In the genomic region with DNA sequence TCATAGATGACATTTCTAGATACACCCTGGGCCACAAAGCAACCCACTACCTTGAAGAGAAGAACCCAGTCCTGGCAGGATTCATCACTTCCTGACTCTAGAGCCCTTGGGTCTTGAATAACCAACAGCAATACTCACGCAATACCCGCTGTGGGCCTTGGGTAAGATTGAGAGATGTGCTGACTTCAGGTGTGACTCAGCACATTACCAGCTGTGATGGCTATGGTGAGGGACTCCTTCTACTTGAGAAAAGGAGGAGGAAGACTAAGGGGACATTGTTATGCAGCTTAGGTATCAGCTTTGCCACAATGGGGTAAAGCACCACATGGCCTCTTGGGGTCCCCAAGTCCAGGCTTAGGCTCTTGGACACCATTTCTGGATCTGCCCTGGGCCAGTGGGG, we compare ENCODE assay signal across 14 cellular contexts. TPM values are rescaled to one million over a fixed set of nuclear protein-coding genes. Genes with fewer than 3 reads are reported as not detected.
DNase-seq lines count a peak whose midpoint lies in the region; ATAC-seq and TF ChIP-seq lines count a peak whose summit lies in the region.
"Had no signal": no experiment of that assay in that cellular context is flagged by ENCODE, and none has a peak within 500 bp of the region (broad histone marks: within the 10 kb centered on the region; RNA-seq: fewer than 3 reads in every experiment).

No MANE protein-coding gene starts in this region.

- no peak overlapping the region for H3K9ac ChIP-seq in IMR-90 (ENCODE audit: low read depth, low read length)

- H3K36me3 ChIP-seq in IMR-90 (ENCODE audit: control insufficient read depth, insufficient read depth, low read length) = no peaks in the 10 kb centered on the region; the same call in 1 of the 2 replicates

- H3K18ac ChIP-seq in IMR-90 (ENCODE audit: low read depth, low read length) = no peak overlapping the region

- H2BK15ac ChIP-seq in IMR-90 (ENCODE audit: low read depth, low read length) = no peak overlapping the region

- H2AK5ac ChIP-seq in IMR-90 (ENCODE audit: low read depth, low read length) = no peak overlapping the region

- intact Hi-C loops in IMR-90 (cut with micrococcal nuclease) = no loop called here

- no peak overlapping the region for H3K23ac ChIP-seq in IMR-90 (ENCODE audit: low read depth, low read length)

- H3K56ac ChIP-seq in IMR-90 (ENCODE audit: extremely low read depth, insufficient read depth, low read length) = no peak overlapping the region

- H3K27ac ChIP-seq in IMR-90 (ENCODE audit: insufficient read depth, low read length) = no peak overlapping the region

- no peak overlapping the region for H2BK5ac ChIP-seq in IMR-90 (ENCODE audit: low read depth, low read length, poor library complexity, severe bottlenecking)

- no peak overlapping the region for H3K14ac ChIP-seq in IMR-90 (replicated peaks; ENCODE audit: low read depth, low read length)

- H3K9me3 ChIP-seq in IMR-90 (ENCODE audit: control insufficient read depth, insufficient read depth, low read length) = no peaks in the 10 kb centered on the region

- DNase-seq in GM12865 (ENCODE audit: low read depth) (peak; percentile 10), IMR-90 (peak; percentile 30), UCSD-AML1 (lab: John Stamatoyannopoulos, UW; ENCODE audit: unreplicated experiment) (peak; percentile 12), kidney tubule cell (ENCODE audit: low spot score) (peak; percentile 60), NCI-H748 (lab: John Stamatoyannopoulos, UW; ENCODE audit: unreplicated experiment) (no peak), NCI-H2171 (lab: John Stamatoyannopoulos, UW) (no peak)
- DNase-seq: activated naive CD8-positive, alpha-beta T cell treated with anti-CD3 and anti-CD28 coated beads, Interleukin-2, amount 50 U/mL, for 24 hours; CD4-positive, alpha-beta memory T cell; NCI-H1048; NCI-H446 treated with DMSO at 0.1 percent for 48 hours had no signal

- no peaks in the 10 kb centered on the region for H3K79me1 ChIP-seq in IMR-90 (ENCODE audit: low read depth in 1 of 2, low read length in 2 of 2)

- in situ Hi-C loops in IMR-90 (cut with MboI; ENCODE audit: low sequenced_read_pairs) = no loop called here

- no TSS peak for BruUV-seq in IMR-90 (replicated peaks; lab: Mats Ljungman, UMichigan)

- TF ChIP-seq RAD21 in IMR-90 (IDR thresholded peaks at IDR 0.05; ENCODE audit: low read length) = no peak

- H3K9me1 ChIP-seq in IMR-90 (ENCODE audit: insufficient read depth, low read length) = no peaks in the 10 kb centered on the region

- no peaks in the 10 kb centered on the region for H3K27me3 ChIP-seq in IMR-90 (ENCODE audit: control insufficient read depth, insufficient read depth, low read length)

- no peak overlapping the region for H3K4me3 ChIP-seq in GM12865 (ENCODE audit: low read depth, low read length)
- no peak overlapping the region for H3K4me3 ChIP-seq in IMR-90 (ENCODE audit: insufficient read depth, low read depth, low read length)

- no peak for ATAC-seq in IMR-90 (ENCODE audit: low read depth)
- no peak for ATAC-seq in HG02610 (IDR thresholded peaks at IDR 0.05; ENCODE audit: unreplicated experiment)
- ATAC-seq: activated naive CD8-positive, alpha-beta T cell treated with anti-CD3 and anti-CD28 coated beads, Interleukin-2, amount 50 U/mL, for 24 hours; esophagus mucosa; HCT116; Right ventricle myocardium inferior had no signal

- TF ChIP-seq POLR2A in IMR-90 (IDR thresholded peaks at IDR 0.05; ENCODE audit: low read depth, low read length) = no peak

- H4K20me1 ChIP-seq in IMR-90 (ENCODE audit: insufficient read depth, low read length) = no peaks in the 10 kb centered on the region

- H4K5ac ChIP-seq in IMR-90 (ENCODE audit: low read depth, low read length) = no peak overlapping the region

- POLR2A ChIA-PET in IMR-90 (lab: Charles Lee; ENCODE audit: unreplicated experiment) = no interaction called here

- H3K4me2 ChIP-seq in IMR-90 (ENCODE audit: low read depth, low read length) = no peak overlapping the region

- TF ChIP-seq CTCF in GM12865 (IDR thresholded peaks at IDR 0.05; ENCODE audit: insufficient read depth, low read depth, low read length, missing control alignments) = no peak
- no peak for TF ChIP-seq CTCF in IMR-90 (conservative IDR thresholded peaks at IDR 0.05; ENCODE audit: low read depth, low read length)

- no peak overlapping the region for H4K8ac ChIP-seq in IMR-90 (ENCODE audit: low read depth in 2 of 2, low read length in 2 of 2)

- CTCF ChIA-PET in IMR-90 (lab: Yijun Ruan, JAX) = interaction anchor here (0.7 to 2.1 kb wide), 2 partner anchors 15 to 16 kb away, joined by 3 to 10 read pairs; partner anchors contain the start of gene C3orf33

- no CpG with 5 or more reads among the region's 2 CpGs for WGBS in IMR-90 (ENCODE audit: extremely low coverage in 2 of 2, insufficient read length in 1 of 2), 2 experiments

- dilution Hi-C loops in IMR-90 (cut with HindIII; ENCODE audit: low sequenced_read_pairs, unreplicated experiment) = no loop called here

- H3K4me1 ChIP-seq in IMR-90 (ENCODE audit: control insufficient read depth, insufficient read depth, low read length) = no peaks in the 10 kb centered on the region

- H2AFZ ChIP-seq in IMR-90 (replicated peaks; ENCODE audit: low read length, poor library complexity) = peak overlapping the region; percentile 14

- H3K4ac ChIP-seq in IMR-90 (ENCODE audit: low read depth, low read length) = no peak overlapping the region

- H2AK9ac ChIP-seq in IMR-90 (replicated peaks; ENCODE audit: low read depth, low read length, poor library complexity) = no peak overlapping the region

- H2BK120ac ChIP-seq in IMR-90 (ENCODE audit: low read depth, low read length) = no peak overlapping the region

- H4K91ac ChIP-seq in IMR-90 (ENCODE audit: insufficient read depth, low read depth, low read length) = no peak overlapping the region

- no peak overlapping the region for H2BK20ac ChIP-seq in IMR-90 (ENCODE audit: low read depth, low read length)

TF ChIP-seq in IMR-90, 13 proteins besides CTCF, POLR2A, EP300 and RAD21:
- TF ChIP-seq SMC3 (IDR thresholded peaks at IDR 0.05; ENCODE audit: low read depth, low read length) (no peak), NFE2L2 (IDR thresholded peaks at IDR 0.05; ENCODE audit: low read depth, low read length) (peak; percentile 74)

RNA-seq across cellular contexts. Expression of gene C3orf33, which starts 14.9 kb away (rescaled TPM):
- 0.72 and 1.1 TPM in 2 replicates for total RNA-seq in IMR-90 (2012; rRNA removed)
- polyA plus RNA-seq in IMR-90 (2012; rRNA removed) = 0.90 and 1.2 TPM in 2 replicates
- 0.55 and 1.2 TPM in 2 replicates for polyA plus RNA-seq in IMR-90 (2012; cell fraction: cytosol; rRNA removed)
- polyA plus RNA-seq in IMR-90 (2012; cell fraction: nucleus; rRNA removed; ENCODE audit: low replicate concordance) = 0.22 and 0.94 TPM in 2 replicates

RNA-seq across cellular contexts. Expression of gene PLCH1, which starts 46.3 kb away (rescaled TPM):
- not detected in 2 replicates for total RNA-seq in IMR-90 (2012; rRNA removed)
- not detected in 2 replicates for polyA plus RNA-seq in IMR-90 (2012; rRNA removed)
- not detected in 2 replicates for polyA plus RNA-seq in IMR-90 (2012; cell fraction: cytosol; rRNA removed)
- polyA plus RNA-seq in IMR-90 (2012; cell fraction: nucleus; rRNA removed; ENCODE audit: low replicate concordance) = not detected in 2 replicates
- total RNA-seq: CD4-positive, alpha-beta memory T cell had no signal

Comparison
In these comparisons a context has a peak if more than half of its experiments do, and no peak if none do; other contexts are left out.
1. DNase-seq: peak in GM12865 (single experiment), IMR-90 (single experiment), UCSD-AML1 (single experiment) and kidney tubule cell (single experiment); none in NCI-H748 (single experiment) and NCI-H2171 (single experiment).